Comparison of ENCODE assay signal across 8 cellular contexts in genomic region chr1:156214024-156214748, GRCh38. TPM values are rescaled to one million over a fixed set of nuclear protein-coding genes. Genes with fewer than 3 reads are reported as not detected.
A peak's percentile ranks its signal among the peaks of the same experiment; 100 is the strongest.
DNase-seq lines count a peak whose midpoint lies in the region; ATAC-seq and TF ChIP-seq lines count a peak whose summit lies in the region.

No MANE protein-coding gene starts in this region.

- no peaks in the 10 kb centered on the region for H3K9me3 ChIP-seq in SK-N-SH
- H3K9me3 ChIP-seq in sigmoid colon, result no peaks in the 10 kb centered on the region

- no peak for TF ChIP-seq POLR2A in sigmoid colon (IDR thresholded peaks at IDR 0.05)

- no peak for TF ChIP-seq CTCF in SK-N-SH (IDR thresholded peaks at IDR 0.05)
- TF ChIP-seq CTCF in sigmoid colon (IDR thresholded peaks at IDR 0.05), result no peak

- intact Hi-C loops in sigmoid colon (cut with DNase I) (loop anchor here (5.0 kb wide), 1 partner anchor 52 kb away; no protein-coding TSS in a partner anchor), left colon (cut with DNase I, micrococcal nuclease) (no loop called here)

- no peak for TF ChIP-seq RAD21 in SK-N-SH (IDR thresholded peaks at IDR 0.05; ENCODE audit: low read length)

- no peaks in the 10 kb centered on the region for H4K20me1 ChIP-seq in SK-N-SH (ENCODE audit: insufficient read depth)

- H3K27ac ChIP-seq in SK-N-SH (ENCODE audit: low read depth in 2 of 2, low read length in 1 of 2) (peak overlapping the region; percentile 2 to 94; a peak in 2 of 4 replicates), sigmoid colon (peak overlapping the region; percentile 85 to 95 (median 94))

- H3K36me3 ChIP-seq in SK-N-SH (replicated peaks in 1 of 2; ENCODE audit: control insufficient read depth in 1 of 2, insufficient read depth in 2 of 2, low read length in 1 of 2), result peaks cover 6 to 24% of the 10 kb centered on the region in 2 experiments
- peaks cover 0 to 18% (median 13%) of the 10 kb centered on the region in 4 donors for H3K36me3 ChIP-seq in sigmoid colon

- ATAC-seq in esophagus mucosa (peak; percentile 67), GM19035 (IDR thresholded peaks at IDR 0.05; ENCODE audit: unreplicated experiment) (no peak), left colon (no peak)

- no peak overlapping the region for H2AFZ ChIP-seq in SK-N-SH (ENCODE audit: low read depth)

- peaks cover 7 to 8% of the 10 kb centered on the region in 2 experiments; a peak in 2 of 4 replicates for H3K4me1 ChIP-seq in SK-N-SH (ENCODE audit: control insufficient read depth in 1 of 2, insufficient read depth in 2 of 2, low read depth in 1 of 2, low read length in 1 of 2)
- peaks cover 0 to 22% (median 19%) of the 10 kb centered on the region in 4 donors for H3K4me1 ChIP-seq in sigmoid colon

- peaks cover 31% of the 10 kb centered on the region for H3F3A ChIP-seq in SK-N-SH (replicated peaks; ENCODE audit: insufficient read depth)

- H3K79me2 ChIP-seq in SK-N-SH (ENCODE audit: insufficient read depth), result peaks cover 20% of the 10 kb centered on the region

- WGBS in SK-N-SH (ENCODE audit: low lambda C conversion rate), result 58% methylated on average over 16 of the region's 16 CpGs
- 62 to 83% methylated on average over 16 of the region's 16 CpGs for WGBS in sigmoid colon, 2 donors

- CTCF ChIA-PET in SK-N-SH (lab: Yijun Ruan, JAX), result interaction anchor here (1.2 to 3.6 kb wide), 8 partner anchors 11 to 106 kb away, joined by 3 to 44 read pairs (median 6); no protein-coding TSS in a partner anchor

- TF ChIP-seq EP300 in SK-N-SH (IDR thresholded peaks at IDR 0.05; ENCODE audit: borderline replicate concordance in 1 of 2, low read depth in 1 of 2, low read length in 1 of 2), result peak in 1 of 2 experiments; percentile 43; a peak in 1 of 4 replicates
- TF ChIP-seq EP300 in sigmoid colon (IDR thresholded peaks at IDR 0.05), result no peak

- H3K9ac ChIP-seq in SK-N-SH, result peak overlapping the region; percentile 85; the same call in 1 of the 2 replicates

- peak overlapping the region; percentile 92; the same call in 1 of the 2 replicates for H3K4me2 ChIP-seq in SK-N-SH

- no peaks in the 10 kb centered on the region for H3K9me2 ChIP-seq in SK-N-SH

- peak; percentile 17 for DNase-seq in NCI-H446 treated with DMSO at 0.1 percent for 48 hours (lab: John Stamatoyannopoulos, UW)
- DNase-seq in NCI-H446 (lab: John Stamatoyannopoulos, UW), result no peak
- no peak for DNase-seq in SK-N-SH
- DNase-seq in sigmoid colon, result no peak
- no peak for DNase-seq in left colon
- DNase-seq in central memory CD4-positive, alpha-beta T cell, result no peak

- H3K27me3 ChIP-seq in SK-N-SH (ENCODE audit: insufficient read depth) (no peaks in the 10 kb centered on the region), sigmoid colon (no peaks in the 10 kb centered on the region)

- POLR2A ChIA-PET in SK-N-SH (lab: Yijun Ruan, JAX), result interaction anchor here (0.6 to 1.9 kb wide), 4 partner anchors 14 to 235 kb away, joined by 3 to 17 read pairs (median 4); no protein-coding TSS in a partner anchor

- peak overlapping the region; percentile 67 to 70; a peak in 3 of 4 replicates for H3K4me3 ChIP-seq in SK-N-SH (ENCODE audit: low read depth in 2 of 2, low read length in 1 of 2)
- H3K4me3 ChIP-seq in sigmoid colon, result peak overlapping the region in 3 of 4 donors; percentile 56 to 69 (median 69)

TF ChIP-seq in SK-N-SH, 30 proteins besides CTCF, POLR2A, EP300 and RAD21 (continues in another document):
- TF ChIP-seq FOXM1 (IDR thresholded peaks at IDR 0.05; ENCODE audit: low read depth), result no peak
- TF ChIP-seq RXRA (IDR thresholded peaks at IDR 0.05; ENCODE audit: borderline replicate concordance, low read depth), result no peak
- peak; percentile 73 for TF ChIP-seq FOSL2 (IDR thresholded peaks at IDR 0.05; ENCODE audit: borderline replicate concordance, low read depth)
- no peak for TF ChIP-seq SIN3A (IDR thresholded peaks at IDR 0.05; ENCODE audit: borderline replicate concordance, low read depth, low read length)
- TF ChIP-seq REST (IDR thresholded peaks at IDR 0.05; ENCODE audit: low read depth, low read length), result no peak
- TF ChIP-seq MXI1 (IDR thresholded peaks at IDR 0.05; ENCODE audit: low read depth, low read length), result no peak
- no peak for TF ChIP-seq TAF1 (IDR thresholded peaks at IDR 0.05; ENCODE audit: borderline replicate concordance, low read depth, low read length)
- peak; percentile 51; the same call in 1 of the 2 replicates for TF ChIP-seq POLR2AphosphoS5 (IDR thresholded peaks at IDR 0.05; ENCODE audit: low read depth, low read length)
- TF ChIP-seq JUND (IDR thresholded peaks at IDR 0.05), result peak; percentile 83
- TF ChIP-seq MEF2A (IDR thresholded peaks at IDR 0.05; ENCODE audit: borderline replicate concordance, low read depth), result no peak
- TF ChIP-seq MAX (IDR thresholded peaks at IDR 0.05; ENCODE audit: low read depth), result peak; percentile 82
- TF ChIP-seq FOXJ3 (CRISPR knock-in tag; IDR thresholded peaks at IDR 0.05), result no peak
- peak; percentile 8; the same call in 1 of the 2 replicates for TF ChIP-seq NFIC (IDR thresholded peaks at IDR 0.05; ENCODE audit: borderline replicate concordance)
- TF ChIP-seq YY1 (IDR thresholded peaks at IDR 0.05; ENCODE audit: low read depth), result no peak
- TF ChIP-seq TCF12 (IDR thresholded peaks at IDR 0.05), result peak; percentile 83
- TF ChIP-seq TEAD4 (IDR thresholded peaks at IDR 0.05; ENCODE audit: borderline replicate concordance, insufficient read depth), result no peak

RNA-seq across cellular contexts. Expression of gene PMF1, which starts 1.4 kb away (rescaled TPM):
- polyA plus RNA-seq in SK-N-SH (2012; rRNA removed) (72.5 and 89.5 TPM in 2 replicates), sigmoid colon (10 to 100 TPM; 46.2 to 75.1 (median 60.7) TPM)
- polyA plus RNA-seq in SK-N-SH (2012; cell fraction: cytosol; rRNA removed), result 60.3 and 74.6 TPM in 2 replicates
- polyA plus RNA-seq in SK-N-SH (2012; cell fraction: nucleus; rRNA removed), result 66.4 and 78.0 TPM in 2 replicates
- total RNA-seq in esophagus mucosa (44.3 TPM), sigmoid colon (10 to 100 TPM; 41.1 to 61.2 (median 50.8) TPM), left colon (10 to 100 TPM; 39.3 to 40.3 TPM)

RNA-seq across cellular contexts. Expression of gene SLC25A44, which starts 20.3 kb away (rescaled TPM):
- polyA plus RNA-seq in SK-N-SH (2012; rRNA removed) (28.5 and 40.2 TPM in 2 replicates), sigmoid colon (10 to 100 TPM in 2 of 3 donors, 1 to 10 TPM in 1; 7.8 to 15.3 (median 11.8) TPM)
- polyA plus RNA-seq in SK-N-SH (2012; cell fraction: cytosol; rRNA removed), result 25.1 and 30.1 TPM in 2 replicates
- polyA plus RNA-seq in SK-N-SH (2012; cell fraction: nucleus; rRNA removed), result 23.0 and 37.6 TPM in 2 replicates
- total RNA-seq in esophagus mucosa (12.7 TPM), sigmoid colon (10 to 100 TPM in 1 of 4 donors, 1 to 10 TPM in 3; 8.6 to 13.3 (median 9.4) TPM), left colon (10 to 100 TPM; 21.3 to 30.3 TPM)

RNA-seq across cellular contexts. Expression of gene BGLAP, which starts 27.8 kb away (rescaled TPM):
- 0.96 and 1.1 TPM in 2 replicates for polyA plus RNA-seq in SK-N-SH (2012; rRNA removed)
- 0.13 and 0.18 TPM in 2 replicates for polyA plus RNA-seq in SK-N-SH (2012; cell fraction: cytosol; rRNA removed)
- 7.7 and 10.5 TPM in 2 replicates for polyA plus RNA-seq in SK-N-SH (2012; cell fraction: nucleus; rRNA removed)
- 0.28 TPM for total RNA-seq in esophagus mucosa
- 10 to 100 TPM in 1 of 4 donors, 1 to 10 TPM in 3; 3.9 to 15.9 (median 6.5) TPM for total RNA-seq in sigmoid colon
- polyA plus RNA-seq in sigmoid colon, result 1 to 10 TPM in 1 of 3 donors, not detected in 2; 1.0 TPM
- 1 to 10 TPM; 1.1 to 1.2 TPM for total RNA-seq in left colon

RNA-seq across cellular contexts. Expression of gene PAQR6, which starts 33.7 kb away (rescaled TPM):
- 2.4 and 3.5 TPM in 2 replicates for polyA plus RNA-seq in SK-N-SH (2012; rRNA removed)
- polyA plus RNA-seq in SK-N-SH (2012; cell fraction: cytosol; rRNA removed), result 0.69 and 0.88 TPM in 2 replicates
- polyA plus RNA-seq in SK-N-SH (2012; cell fraction: nucleus; rRNA removed), result 30.6 and 40.2 TPM in 2 replicates
- total RNA-seq in esophagus mucosa, result 2.0 TPM
- total RNA-seq in sigmoid colon, result 1 to 10 TPM in 3 of 4 donors, under 1 TPM in 1; 0.99 to 7.7 (median 7.2) TPM
- 1 to 10 TPM in 2 of 3 donors, under 1 TPM in 1; 0.69 to 3.4 (median 3.0) TPM for polyA plus RNA-seq in sigmoid colon
- 1 to 10 TPM; 1.8 to 3.0 TPM for total RNA-seq in left colon
